In genomic region chr3:187522293-187522692, GRCh38 we compare ENCODE assay signal across 14 cellular contexts.
"Had no signal": no experiment of that assay in that cellular context is flagged by ENCODE, and none has a peak within 500 bp of the region (broad histone marks: within the 10 kb centered on the region; RNA-seq: fewer than 3 reads in every experiment).

No MANE protein-coding gene starts in this region.

- H3K27ac ChIP-seq: adrenal gland, gastroesophageal sphincter, psoas muscle had no signal

- H3K4me1 ChIP-seq: adrenal gland, gastroesophageal sphincter, psoas muscle had no signal

- ATAC-seq: gastroesophageal sphincter, left ventricle myocardium superior, psoas muscle, sciatic nerve had no signal

- H3K36me3 ChIP-seq: adrenal gland, gastroesophageal sphincter had no signal

- H3K27me3 ChIP-seq: adrenal gland, gastroesophageal sphincter had no signal

- H3K4me3 ChIP-seq: adrenal gland, gastroesophageal sphincter, psoas muscle had no signal

- DNase-seq: activated CD4-positive, alpha-beta T cell treated with anti-CD3 and anti-CD28 coated beads, Interleukin-2, amount 50 U/mL, for 1 hour; activated CD4-positive, CD25-positive, alpha-beta regulatory T cell; activated naive CD4-positive, alpha-beta T cell treated with anti-CD3 and anti-CD28 coated beads, Interleukin-2, amount 50 U/mL, for 16 hours; activated T-cell treated with anti-CD3 and anti-CD28 coated beads, Interleukin-2, amount 50 U/mL, for 1 hour; adrenal gland; central memory CD4-positive, alpha-beta T cell; cortex of kidney; effector CD8-positive, alpha-beta T cell; left ventricle myocardium superior; psoas muscle; stimulated activated CD4-positive, alpha-beta T cell treated with anti-CD3 and anti-CD28 coated beads, Interleukin-12 subunit alpha, Interleukin-12 subunit beta, amount 100 ng/mL, for 4 hours; stimulated activated naive CD4-positive, alpha-beta T cell treated with Interleukin-2 at 50 U/mL for 16 hours had no signal

- H3K9me3 ChIP-seq: adrenal gland, gastroesophageal sphincter, psoas muscle had no signal
